Comparison of ENCODE assay signal across 15 cellular contexts in the genomic region with DNA sequence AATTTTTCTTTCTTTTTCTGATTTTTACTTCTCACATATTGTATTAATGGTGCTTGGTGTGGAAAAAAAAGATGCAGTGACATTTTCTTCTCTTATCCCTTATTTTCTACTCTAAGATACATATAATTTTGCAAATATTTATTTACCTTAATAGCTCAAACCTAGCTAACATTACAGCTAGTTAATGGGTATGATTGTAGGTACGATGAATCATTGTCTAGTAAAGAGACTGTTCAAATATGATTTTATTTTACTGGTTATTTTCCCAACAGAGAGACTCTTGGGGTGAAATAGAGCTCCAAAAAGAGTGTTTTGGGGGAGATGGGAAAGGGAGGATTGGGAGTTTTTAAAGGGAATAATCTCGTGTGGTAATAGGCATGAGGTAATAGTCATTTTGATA.
DNase-seq lines count a peak whose midpoint lies in the region; ATAC-seq and TF ChIP-seq lines count a peak whose summit lies in the region.
"Had no signal": no experiment of that assay in that cellular context is flagged by ENCODE, and none has a peak within 500 bp of the region (broad histone marks: within the 10 kb centered on the region; RNA-seq: fewer than 3 reads in every experiment).

No MANE protein-coding gene starts in this region.

- TF ChIP-seq CTCF in OCI-LY1 (IDR thresholded peaks at IDR 0.05; ENCODE audit: low read length) (no peak), VCaP (conservative IDR thresholded peaks at IDR 0.05) (no peak), progenitor cell of endocrine pancreas (IDR thresholded peaks at IDR 0.05; ENCODE audit: unreplicated experiment) (no peak)

- no peak overlapping the region for H3K4me3 Mint-ChIP-seq in progenitor cell of endocrine pancreas (ENCODE audit: low read depth)
- H3K4me3 Mint-ChIP-seq: CD4-positive, alpha-beta memory T cell; GM23338; IgD-negative memory B cell had no signal

- H3K9me3 ChIP-seq in OCI-LY1 (ENCODE audit: low read length), result no peaks in the 10 kb centered on the region
- H3K9me3 ChIP-seq: BE2C had no signal

- peaks cover 1% of the 10 kb centered on the region for H3K36me3 Mint-ChIP-seq in progenitor cell of endocrine pancreas (ENCODE audit: insufficient read depth)
- H3K36me3 Mint-ChIP-seq: CD4-positive, alpha-beta memory T cell had no signal

- peak; percentile 0 for DNase-seq in DMS53 (lab: John Stamatoyannopoulos, UW)
- DNase-seq in DMS53 treated with DMSO at 0.1 percent for 48 hours (lab: John Stamatoyannopoulos, UW; ENCODE audit: unreplicated experiment), result no peak
- no peak for DNase-seq in progenitor cell of endocrine pancreas (ENCODE audit: low spot score, unreplicated experiment)
- no peak for DNase-seq in NCI-H2227 treated with DMSO at 0.1 percent for 48 hours (lab: John Stamatoyannopoulos, UW)
- DNase-seq: BE2C; CD4-positive, alpha-beta memory T cell; COR-L47; H7 had no signal

- no peaks in the 10 kb centered on the region for H3K79me2 ChIP-seq in OCI-LY1 (ENCODE audit: insufficient read depth, low read length)

- no peaks in the 10 kb centered on the region for H4K20me1 ChIP-seq in OCI-LY1 (ENCODE audit: insufficient read depth, low read length)

- H3K4me2 ChIP-seq in OCI-LY1 (ENCODE audit: low read length), result peak overlapping the region; percentile 27; the same call in 1 of the 2 replicates
- H3K4me2 ChIP-seq: GM23338 had no signal

- H3K4me1 Mint-ChIP-seq in progenitor cell of endocrine pancreas (ENCODE audit: low read depth), result peaks cover 4% of the 10 kb centered on the region
- H3K4me1 Mint-ChIP-seq: CD4-positive, alpha-beta memory T cell had no signal

- peak overlapping the region; percentile 5 for H3K27ac ChIP-seq in OCI-LY1 (ENCODE audit: low read depth, low read length, poor library complexity, severe bottlenecking)
- H3K27ac ChIP-seq in VCaP, result peak overlapping the region; percentile 74
- H3K27ac ChIP-seq: C4-2B had no signal

- peaks cover 65% of the 10 kb centered on the region for H3K4me1 ChIP-seq in OCI-LY1 (ENCODE audit: insufficient read depth, low read length, severe bottlenecking)

- peak overlapping the region; percentile 14 for H3K27ac Mint-ChIP-seq in progenitor cell of endocrine pancreas
- H3K27ac Mint-ChIP-seq: CD4-positive, alpha-beta memory T cell; IgD-negative memory B cell had no signal

- peaks cover 29% of the 10 kb centered on the region for H3K36me3 ChIP-seq in OCI-LY1 (ENCODE audit: insufficient read depth, low read length)
- H3K36me3 ChIP-seq: BE2C had no signal

- H3K9me3 Mint-ChIP-seq in progenitor cell of endocrine pancreas (ENCODE audit: low read depth), result peaks cover 9% of the 10 kb centered on the region
- H3K9me3 Mint-ChIP-seq: GM23338 had no signal

- no peaks in the 10 kb centered on the region for H3K27me3 Mint-ChIP-seq in progenitor cell of endocrine pancreas
- H3K27me3 Mint-ChIP-seq: CD4-positive, alpha-beta memory T cell; IgD-negative memory B cell had no signal

- H3K4me3 ChIP-seq in OCI-LY1 (ENCODE audit: low read depth, low read length, poor library complexity, severe bottlenecking), result no peak overlapping the region
- H3K4me3 ChIP-seq: GM23338 had no signal

- H3K27me3 ChIP-seq in OCI-LY1 (ENCODE audit: insufficient read depth, low read length), result no peaks in the 10 kb centered on the region
- H3K27me3 ChIP-seq: BE2C had no signal

- no peak overlapping the region for H2AFZ ChIP-seq in OCI-LY1 (ENCODE audit: low read length)
- H2AFZ ChIP-seq: GM23338 had no signal

- no peaks in the 10 kb centered on the region for H3F3A ChIP-seq in OCI-LY1 (ENCODE audit: insufficient read depth, low read length)

- H3K9ac ChIP-seq in OCI-LY1 (ENCODE audit: low read length), result no peak overlapping the region

- H3K9me2 ChIP-seq in OCI-LY1 (ENCODE audit: low read depth, low read length), result no peaks in the 10 kb centered on the region

- ATAC-seq in GM18909 (IDR thresholded peaks at IDR 0.05; ENCODE audit: poor library complexity, unreplicated experiment), result no peak
- no peak for ATAC-seq in HG02840 (IDR thresholded peaks at IDR 0.05; ENCODE audit: low FRiP score, unreplicated experiment)
- ATAC-seq: GM23338 had no signal
